12 cellular contexts compared by ENCODE assay signal in genomic region chr5:113082547-113082905, GRCh38.
"Had no signal": no experiment of that assay in that cellular context is flagged by ENCODE, and none has a peak within 500 bp of the region (broad histone marks: within the 10 kb centered on the region; RNA-seq: fewer than 3 reads in every experiment).

No MANE protein-coding gene starts in this region.

- H3K27me3 Mint-ChIP-seq: activated naive CD8-positive, alpha-beta T cell treated with anti-CD3 and anti-CD28 coated beads, Interleukin-2, amount 10 ng/mL, durations not matched to agents 7 days and 5 days; T-helper 17 cell had no signal

- DNase-seq: activated B cell treated with CpG ODN at 0.5 μM for 24 hours; activated CD4-positive, alpha-beta T cell treated with anti-CD3 and anti-CD28 coated beads, Interleukin-2, amount 10 ng/mL, durations not matched to agents 7 days and 5 days; activated CD8-positive, alpha-beta memory T cell treated with anti-CD3 and anti-CD28 coated beads for 24 hours; activated naive CD8-positive, alpha-beta T cell treated with anti-CD3 and anti-CD28 coated beads, Interleukin-2, amount 10 ng/mL, durations not matched to agents 7 days and 5 days; effector memory CD4-positive, alpha-beta T cell; stimulated activated CD4-positive, alpha-beta T cell treated with anti-CD3 and anti-CD28 coated beads, Interleukin-2, amount 100 ng/mL, for 48 hours; stimulated activated naive B cell treated with anti-CD40 and anti-IgM and Interleukin-4, amounts not matched to agents 10 μg/mL and 1 μg/mL and 100 μg/mL, for 72 hours; T-helper 17 cell; tibial artery had no signal

- H3K27ac Mint-ChIP-seq: activated B cell treated with CpG ODN at 0.5 μM for 24 hours; activated CD4-positive, alpha-beta T cell treated with anti-CD3 and anti-CD28 coated beads, Interleukin-2, amount 10 ng/mL, durations not matched to agents 7 days and 5 days; activated naive CD8-positive, alpha-beta T cell treated with anti-CD3 and anti-CD28 coated beads, Interleukin-2, amount 10 ng/mL, durations not matched to agents 7 days and 5 days; dendritic cell treated with granulocyte-macrophage colony-stimulating factor and Interleukin-4, amounts not matched to agents 40 ng/mL and 50 ng/mL, for 4 days; natural killer cell treated with Interleukin-12 subunit alpha and Interleukin-12 subunit beta and Interleukin-15 and Interleukin-18, amount 100 ng/mL, for 72 hours; stimulated activated naive B cell treated with anti-CD40 and anti-IgM and Interleukin-4, amounts not matched to agents 10 μg/mL and 1 μg/mL and 100 μg/mL, for 72 hours; T-helper 17 cell had no signal

- H3K27ac ChIP-seq: tibial artery, vagina had no signal

- H3K4me1 ChIP-seq: vagina had no signal

- H3K4me3 Mint-ChIP-seq: activated B cell treated with CpG ODN at 0.5 μM for 24 hours; activated CD4-positive, alpha-beta T cell treated with anti-CD3 and anti-CD28 coated beads, Interleukin-2, amount 10 ng/mL, durations not matched to agents 7 days and 5 days; activated naive CD8-positive, alpha-beta T cell treated with anti-CD3 and anti-CD28 coated beads, Interleukin-2, amount 10 ng/mL, durations not matched to agents 7 days and 5 days; dendritic cell treated with granulocyte-macrophage colony-stimulating factor and Interleukin-4, amounts not matched to agents 40 ng/mL and 50 ng/mL, for 4 days; natural killer cell treated with Interleukin-12 subunit alpha and Interleukin-12 subunit beta and Interleukin-15 and Interleukin-18, amount 100 ng/mL, for 72 hours; stimulated activated naive B cell treated with anti-CD40 and anti-IgM and Interleukin-4, amounts not matched to agents 10 μg/mL and 1 μg/mL and 100 μg/mL, for 72 hours; T-helper 17 cell had no signal

- H3K4me3 ChIP-seq: tibial artery, vagina had no signal

- H3K4me1 Mint-ChIP-seq: activated B cell treated with CpG ODN at 0.5 μM for 24 hours; activated CD4-positive, alpha-beta T cell treated with anti-CD3 and anti-CD28 coated beads, Interleukin-2, amount 10 ng/mL, durations not matched to agents 7 days and 5 days; activated naive CD8-positive, alpha-beta T cell treated with anti-CD3 and anti-CD28 coated beads, Interleukin-2, amount 10 ng/mL, durations not matched to agents 7 days and 5 days; stimulated activated naive B cell treated with anti-CD40 and anti-IgM and Interleukin-4, amounts not matched to agents 10 μg/mL and 1 μg/mL and 100 μg/mL, for 72 hours; T-helper 17 cell had no signal

- ATAC-seq: natural killer cell treated with Interleukin-12 subunit alpha and Interleukin-12 subunit beta and Interleukin-15 and Interleukin-18, amount 100 ng/mL, for 72 hours; stimulated activated naive B cell treated with anti-CD40 and anti-IgM and Interleukin-4, amounts not matched to agents 10 μg/mL and 1 μg/mL and 100 μg/mL, for 72 hours; T-helper 17 cell had no signal

- H3K27me3 ChIP-seq: tibial artery, vagina had no signal

- H3K9me3 Mint-ChIP-seq: activated B cell treated with CpG ODN at 0.5 μM for 24 hours; dendritic cell treated with granulocyte-macrophage colony-stimulating factor and Interleukin-4, amounts not matched to agents 40 ng/mL and 50 ng/mL, for 4 days had no signal

- H3K9me3 ChIP-seq: tibial artery, vagina had no signal
